18 cellular contexts compared by ENCODE assay signal in the genomic region with DNA sequence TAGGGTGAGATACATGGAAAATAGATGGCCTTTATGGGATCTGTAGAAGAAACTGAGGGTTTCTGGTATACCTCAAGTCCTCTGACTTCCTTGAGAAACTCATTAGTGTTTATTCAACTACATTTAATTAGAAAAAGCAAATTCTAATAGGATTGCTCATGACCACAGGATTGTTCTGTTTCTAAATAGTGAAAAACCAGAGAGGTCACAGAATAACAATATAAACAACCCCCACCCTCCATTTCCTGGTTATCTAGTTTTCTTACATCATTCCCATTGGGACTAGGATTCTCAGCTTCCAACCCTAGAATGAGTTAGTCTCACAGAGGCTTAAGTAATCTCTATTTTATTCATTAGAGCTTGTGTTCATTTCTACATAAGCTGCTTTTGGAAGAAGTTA. TPM values are rescaled to one million over a fixed set of nuclear protein-coding genes. Genes with fewer than 3 reads are reported as not detected.
A peak's percentile ranks its signal among the peaks of the same experiment; 100 is the strongest.
DNase-seq lines count a peak whose midpoint lies in the region; ATAC-seq and TF ChIP-seq lines count a peak whose summit lies in the region.
"Had no signal": no experiment of that assay in that cellular context is flagged by ENCODE, and none has a peak within 500 bp of the region (broad histone marks: within the 10 kb centered on the region; RNA-seq: fewer than 3 reads in every experiment).

No MANE protein-coding gene starts in this region.

- no peaks in the 10 kb centered on the region for H3K27me3 ChIP-seq in CD4-positive, CD25-positive, alpha-beta regulatory T cell (ENCODE audit: control insufficient read depth, insufficient read depth, low read length)
- no peaks in the 10 kb centered on the region for H3K27me3 ChIP-seq in PC-9 (ENCODE audit: insufficient read depth, low read depth)
- no peaks in the 10 kb centered on the region for H3K27me3 ChIP-seq in lower lobe of right lung (ENCODE audit: low read depth)
- H3K27me3 ChIP-seq: foreskin keratinocyte, neural progenitor cell had no signal

- H3K36me3 Mint-ChIP-seq in CD4-positive, CD25-positive, alpha-beta regulatory T cell, result peaks cover 66% of the 10 kb centered on the region

- H2AFZ ChIP-seq in PC-9, result no peak overlapping the region
- H2AFZ ChIP-seq: neural progenitor cell had no signal

- no peaks in the 10 kb centered on the region for H3K27me3 Mint-ChIP-seq in CD4-positive, CD25-positive, alpha-beta regulatory T cell

- no peak for DNase-seq in CD4-positive, CD25-positive, alpha-beta regulatory T cell
- DNase-seq in PC-9 (peak in 1 of 2 experiments; percentile 88), epithelial cell of prostate (ENCODE audit: low read depth, low spot score) (no peak), non-pigmented ciliary epithelial cell (ENCODE audit: low read depth) (peak; percentile 77), GOT3 (lab: John Stamatoyannopoulos, UW) (no peak), lower lobe of right lung (no peak)
- DNase-seq: activated CD4-positive, CD25-positive, alpha-beta regulatory T cell; central memory CD4-positive, alpha-beta T cell; foreskin keratinocyte; NCI-H187 treated with DMSO at 0.1 percent for 48 hours; NCI-H82; stimulated activated CD4-positive, alpha-beta T cell treated with anti-CD3 and anti-CD28 coated beads, Interleukin-15, amount 100 ng/mL, for 24 hours had no signal

- POLR2A ChIA-PET in PC-9 (lab: Charles Lee; ENCODE audit: unreplicated experiment), result interaction anchor here (0.7 kb wide), 1 partner anchor 243 kb away, joined by 5 read pairs; no protein-coding TSS in a partner anchor

- H3K27ac Mint-ChIP-seq in CD4-positive, CD25-positive, alpha-beta regulatory T cell, result peak overlapping the region in 2 of 3 donors; percentile 31 to 97
- H3K27ac Mint-ChIP-seq: neural progenitor cell had no signal

- peaks cover 96% of the 10 kb centered on the region for H3K36me3 ChIP-seq in CD4-positive, CD25-positive, alpha-beta regulatory T cell (ENCODE audit: control insufficient read depth, insufficient read depth, low read length)
- peaks cover 93% of the 10 kb centered on the region for H3K36me3 ChIP-seq in PC-9 (ENCODE audit: low read depth)
- peaks cover 99% of the 10 kb centered on the region for H3K36me3 ChIP-seq in lower lobe of right lung

- no peaks in the 10 kb centered on the region for H3K9me3 ChIP-seq in CD4-positive, CD25-positive, alpha-beta regulatory T cell (ENCODE audit: control insufficient read depth in 2 of 2, low read length in 2 of 2)
- H3K9me3 ChIP-seq in PC-9 (ENCODE audit: insufficient read depth, low read depth) (no peaks in the 10 kb centered on the region), lower lobe of right lung (no peaks in the 10 kb centered on the region)
- H3K9me3 ChIP-seq: HAP-1 had no signal

- peaks cover 96% of the 10 kb centered on the region for H3F3A ChIP-seq in PC-9 (ENCODE audit: insufficient read depth, low read depth)

- CTCF ChIA-PET in PC-9 (lab: Charles Lee), result no interaction called here

- intact Hi-C loops in PC-9 (cut with micrococcal nuclease; ENCODE audit: unreplicated experiment) (no loop called here), lower lobe of right lung (cut with DNase I) (no loop called here)

- H3K4me2 ChIP-seq in PC-9, result peak overlapping the region; percentile 43
- H3K4me2 ChIP-seq: neural progenitor cell had no signal

- H3K9me2 ChIP-seq in PC-9 (ENCODE audit: insufficient read depth), result no peaks in the 10 kb centered on the region

- H3K4me3 Mint-ChIP-seq in CD4-positive, CD25-positive, alpha-beta regulatory T cell, result no peak overlapping the region
- H3K4me3 Mint-ChIP-seq: activated T-cell treated with anti-CD3 and anti-CD28 coated beads, Interleukin-2, amount 50 U/mL, for 4 hours; neural progenitor cell had no signal

- H4K20me1 ChIP-seq in PC-9 (ENCODE audit: insufficient read depth), result peaks cover 46% of the 10 kb centered on the region

- peaks cover 78% of the 10 kb centered on the region for H3K79me2 ChIP-seq in PC-9 (ENCODE audit: low read depth)

- H3K9me3 Mint-ChIP-seq in CD4-positive, CD25-positive, alpha-beta regulatory T cell, result no peaks in the 10 kb centered on the region
- H3K9me3 Mint-ChIP-seq: activated T-cell treated with anti-CD3 and anti-CD28 coated beads, Interleukin-2, amount 50 U/mL, for 4 hours; neural progenitor cell had no signal

- TF ChIP-seq CTCF in PC-9 (conservative IDR thresholded peaks at IDR 0.05), result no peak
- TF ChIP-seq CTCF in lower lobe of right lung (IDR thresholded peaks at IDR 0.05), result no peak

- no peak for ATAC-seq in CD4-positive, CD25-positive, alpha-beta regulatory T cell (ENCODE audit: low read depth in 2 of 2)
- ATAC-seq in HG02588 (IDR thresholded peaks at IDR 0.05; ENCODE audit: unreplicated experiment), result no peak
- no peak for ATAC-seq in lower lobe of right lung
- ATAC-seq in HG03354 (IDR thresholded peaks at IDR 0.05; ENCODE audit: poor library complexity, severe bottlenecking, unreplicated experiment), result no peak
- ATAC-seq: foreskin keratinocyte had no signal

- no TSS peak for BruUV-seq in PC-9 (replicated peaks; lab: Mats Ljungman, UMichigan)

- peaks cover 12 to 21% (median 16%) of the 10 kb centered on the region in 4 donors for H3K4me1 Mint-ChIP-seq in CD4-positive, CD25-positive, alpha-beta regulatory T cell
- H3K4me1 Mint-ChIP-seq: neural progenitor cell had no signal

- no peak overlapping the region for H3K4me3 ChIP-seq in CD4-positive, CD25-positive, alpha-beta regulatory T cell (ENCODE audit: low read depth, low read length)
- no peak overlapping the region for H3K4me3 ChIP-seq in PC-9
- H3K4me3 ChIP-seq in lower lobe of right lung, result no peak overlapping the region
- H3K4me3 ChIP-seq: HAP-1, neural progenitor cell, SK-N-MC had no signal

- H3K27ac ChIP-seq in CD4-positive, CD25-positive, alpha-beta regulatory T cell (ENCODE audit: insufficient read depth, low read length, poor library complexity, severe bottlenecking), result no peak overlapping the region
- H3K27ac ChIP-seq in PC-9 (peak overlapping the region; percentile 93), epithelial cell of prostate (peak overlapping the region; percentile 71), lower lobe of right lung (no peak overlapping the region)
- H3K27ac ChIP-seq: foreskin keratinocyte, neural progenitor cell, SK-N-MC had no signal

- no peaks in the 10 kb centered on the region for H3K4me1 ChIP-seq in CD4-positive, CD25-positive, alpha-beta regulatory T cell (ENCODE audit: control insufficient read depth, insufficient read depth, low read length, poor library complexity, severe bottlenecking)
- H3K4me1 ChIP-seq in PC-9 (replicated peaks; ENCODE audit: insufficient read depth) (peaks cover 57% of the 10 kb centered on the region), lower lobe of right lung (no peaks in the 10 kb centered on the region)
- H3K4me1 ChIP-seq: foreskin keratinocyte, neural progenitor cell had no signal

RNA-seq across cellular contexts. Expression of gene SF3B3, which starts 30.0 kb away (rescaled TPM):
- 190 TPM for total RNA-seq in CD4-positive, CD25-positive, alpha-beta regulatory T cell
- polyA plus RNA-seq in CD4-positive, CD25-positive, alpha-beta regulatory T cell, result 100 to 1,000 TPM; 110 to 165 (median 136) TPM
- total RNA-seq in PC-9 (2021), result 326 and 339 TPM in 2 replicates
- total RNA-seq in lower lobe of right lung, result 176 TPM

RNA-seq across cellular contexts. Expression of gene COG4, which starts 30.3 kb away (rescaled TPM):
- 57.4 TPM for total RNA-seq in CD4-positive, CD25-positive, alpha-beta regulatory T cell
- polyA plus RNA-seq in CD4-positive, CD25-positive, alpha-beta regulatory T cell, result 10 to 100 TPM; 37.5 to 73.2 (median 48.1) TPM
- total RNA-seq in PC-9 (2021) (54.2 and 61.1 TPM in 2 replicates), lower lobe of right lung (62.0 TPM)

Comparison
In these comparisons a context has a peak if more than half of its experiments do, and no peak if none do; other contexts are left out.
1. H3K27ac ChIP-seq: peak in PC-9 (single experiment) and epithelial cell of prostate (single experiment); none in CD4-positive, CD25-positive, alpha-beta regulatory T cell (single experiment) and lower lobe of right lung (single experiment).